17 cellular contexts compared by ENCODE assay signal in the genomic region with DNA sequence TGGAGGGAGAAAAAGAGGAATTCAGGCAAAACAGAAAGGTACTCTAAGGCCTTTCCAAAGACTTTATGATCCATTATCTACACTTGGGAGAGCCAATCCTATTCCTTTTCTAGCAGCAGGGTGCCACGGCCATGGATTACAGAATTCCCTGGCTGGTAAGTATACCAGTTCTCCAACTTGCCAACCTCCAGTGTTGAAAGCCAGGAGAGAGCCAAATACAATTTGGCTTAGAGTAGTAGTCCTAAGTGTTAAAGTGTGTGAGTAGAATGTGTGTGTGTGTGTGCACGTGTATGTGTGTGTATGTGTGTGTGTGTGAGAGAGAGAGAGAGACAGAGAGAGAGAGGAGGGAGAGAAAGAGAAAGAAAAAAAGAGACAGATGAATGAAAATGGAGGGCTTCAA. TPM values are rescaled to one million over a fixed set of nuclear protein-coding genes. Genes with fewer than 3 reads are reported as not detected.
DNase-seq lines count a peak whose midpoint lies in the region; ATAC-seq and TF ChIP-seq lines count a peak whose summit lies in the region.
"Had no signal": no experiment of that assay in that cellular context is flagged by ENCODE, and none has a peak within 500 bp of the region (broad histone marks: within the 10 kb centered on the region; RNA-seq: fewer than 3 reads in every experiment).

No MANE protein-coding gene starts in this region.

- in situ Hi-C loops in G401 (cut with HindIII; ENCODE audit: low sequenced_read_pairs), result no loop called here

- no peaks in the 10 kb centered on the region for H3K27me3 Mint-ChIP-seq in activated naive CD4-positive, alpha-beta T cell treated with anti-CD3 and anti-CD28 coated beads, Interleukin-2, amount 50 U/mL, for 24 hours

- CTCF ChIA-PET in HEK293 (lab: Yijun Ruan, JAX), result interaction anchor here (0.7 kb wide), 2 partner anchors 28 to 1583 kb away, joined by 3 read pairs; no protein-coding TSS in a partner anchor

- WGBS in heart right ventricle, 2 donors, result 46 to 71% methylated on average over 2 of the region's 2 CpGs
- WGBS in mesendoderm (ENCODE audit: extremely low coverage, insufficient coverage, low lambda C conversion rate), result no CpG with 5 or more reads among the region's 2 CpGs

- H3K18ac ChIP-seq in mesendoderm (ENCODE audit: low read length), result no peak overlapping the region

- no peak overlapping the region for H2BK120ac ChIP-seq in mesendoderm (ENCODE audit: low read depth, low read length)

- no peak overlapping the region for H3K56ac ChIP-seq in mesendoderm (ENCODE audit: low read length)

- no peak overlapping the region for H3K4me2 ChIP-seq in mesendoderm (ENCODE audit: low read length)

- H3K9ac ChIP-seq in mesendoderm (ENCODE audit: low read length), result no peak overlapping the region

- no peak overlapping the region for H2BK5ac ChIP-seq in mesendoderm (ENCODE audit: low read length)

- H3K4me1 ChIP-seq in HEK293 (ENCODE audit: control insufficient read depth, insufficient read depth, low read length) (no peaks in the 10 kb centered on the region), heart right ventricle (peaks cover 0 to 3% (median 0%) of the 10 kb centered on the region in 9 donors), mesendoderm (ENCODE audit: control insufficient read depth, low read depth, low read length) (peaks cover 1% of the 10 kb centered on the region)

- intact Hi-C loops in heart right ventricle (cut with DNase I), result no loop called here

- H3K4ac ChIP-seq in mesendoderm (ENCODE audit: low read depth, low read length), result no peak overlapping the region

- H3K27me3 ChIP-seq in heart right ventricle, result no peaks in the 10 kb centered on the region
- no peaks in the 10 kb centered on the region for H3K27me3 ChIP-seq in mesendoderm (ENCODE audit: insufficient read depth, low read length, poor library complexity)
- no peaks in the 10 kb centered on the region for H3K27me3 ChIP-seq in MG63

- DNase-seq in activated naive CD4-positive, alpha-beta T cell treated with anti-CD3 and anti-CD28 coated beads, Interleukin-2, amount 50 U/mL, for 72 hours (ENCODE audit: low spot score in 2 of 2), result no peak
- DNase-seq in heart right ventricle (peak in 1 of 2 donors; percentile 40), mesendoderm (peak; percentile 22), MG63 (no peak), NCI-H2227 (lab: John Stamatoyannopoulos, UW; ENCODE audit: unreplicated experiment) (no peak), G401 (ENCODE audit: low spot score) (no peak)
- DNase-seq: CD8-positive, alpha-beta T cell; COR-L47; DMS153; DMS79 treated with DMSO at 0.1 percent for 48 hours; EL; GDM1 had no signal

- no peak overlapping the region for H4K5ac ChIP-seq in mesendoderm (ENCODE audit: low read length)

- H3K36me3 ChIP-seq in HEK293 (ENCODE audit: control insufficient read depth in 2 of 2, insufficient read depth in 1 of 2, low read length in 2 of 2) (no peaks in the 10 kb centered on the region), heart right ventricle (no peaks in the 10 kb centered on the region), mesendoderm (ENCODE audit: control insufficient read depth, insufficient read depth, low read length) (no peaks in the 10 kb centered on the region), MG63 (no peaks in the 10 kb centered on the region)

- no peak overlapping the region for H2BK15ac ChIP-seq in mesendoderm (replicated peaks; ENCODE audit: low read depth)

- no peak overlapping the region for H2AK5ac ChIP-seq in mesendoderm (ENCODE audit: low read length)

- H3K27ac Mint-ChIP-seq in activated naive CD4-positive, alpha-beta T cell treated with anti-CD3 and anti-CD28 coated beads, Interleukin-2, amount 50 U/mL, for 24 hours, result peak overlapping the region; percentile 6
- H3K27ac Mint-ChIP-seq in activated naive CD4-positive, alpha-beta T cell treated with anti-CD3 and anti-CD28 coated beads, Interleukin-2, amount 50 U/mL, for 72 hours, result no peak overlapping the region
- H3K27ac Mint-ChIP-seq: CD14-positive monocyte; CD8-positive, alpha-beta T cell had no signal

- no peak overlapping the region for H3K23ac ChIP-seq in mesendoderm (ENCODE audit: low read length)

- no peak overlapping the region for H3K27ac ChIP-seq in HEK293 (ENCODE audit: extremely low read depth, low read depth, low read length)
- peak overlapping the region in 2 of 10 donors; percentile 11 to 27 for H3K27ac ChIP-seq in heart right ventricle
- H3K27ac ChIP-seq in mesendoderm (ENCODE audit: low read depth, low read length), result no peak overlapping the region
- H3K27ac ChIP-seq: 22Rv1 had no signal

- peaks cover under 1% of the 10 kb centered on the region for H3K4me1 Mint-ChIP-seq in activated naive CD4-positive, alpha-beta T cell treated with anti-CD3 and anti-CD28 coated beads, Interleukin-2, amount 50 U/mL, for 24 hours

- H3K79me1 ChIP-seq in mesendoderm (ENCODE audit: low read length), result no peaks in the 10 kb centered on the region

- H4K8ac ChIP-seq in mesendoderm (ENCODE audit: low read depth, low read length), result no peak overlapping the region

- TF ChIP-seq CTCF in HEK293 (tag by site-specific recombination; IDR thresholded peaks at IDR 0.05) (no peak), heart right ventricle (IDR thresholded peaks at IDR 0.05) (no peak)

- H3K9me3 Mint-ChIP-seq in activated naive CD4-positive, alpha-beta T cell treated with anti-CD3 and anti-CD28 coated beads, Interleukin-2, amount 50 U/mL, for 24 hours, result peaks cover 9% of the 10 kb centered on the region
- H3K9me3 Mint-ChIP-seq in activated naive CD4-positive, alpha-beta T cell treated with anti-CD3 and anti-CD28 coated beads, Interleukin-2, amount 50 U/mL, for 72 hours, result peaks cover 3% of the 10 kb centered on the region in 2 donors

- H3K9me3 ChIP-seq in HEK293 (ENCODE audit: control insufficient read depth, insufficient read depth, low read depth, low read length) (no peaks in the 10 kb centered on the region), heart right ventricle (peaks cover 0 to 12% (median 0%) of the 10 kb centered on the region in 11 donors), MG63 (no peaks in the 10 kb centered on the region)

- no peak overlapping the region for H3K4me3 ChIP-seq in HEK293 (ENCODE audit: low read depth, low read length)
- H3K4me3 ChIP-seq in heart right ventricle, result no peak overlapping the region
- H3K4me3 ChIP-seq in mesendoderm (ENCODE audit: low read length), result no peak overlapping the region
- no peak overlapping the region for H3K4me3 ChIP-seq in MG63

- ATAC-seq in activated naive CD4-positive, alpha-beta T cell treated with anti-CD3 and anti-CD28 coated beads, Interleukin-2, amount 50 U/mL, for 72 hours, result no peak
- ATAC-seq in heart right ventricle, result peak; percentile 84 to 98 (median 94)
- ATAC-seq: CD8-positive, alpha-beta T cell; HCT116 had no signal

- no peak overlapping the region for H3K4me3 Mint-ChIP-seq in activated naive CD4-positive, alpha-beta T cell treated with anti-CD3 and anti-CD28 coated beads, Interleukin-2, amount 50 U/mL, for 24 hours
- H3K4me3 Mint-ChIP-seq: CD14-positive monocyte; CD8-positive, alpha-beta T cell had no signal

- H3K79me2 ChIP-seq in mesendoderm (ENCODE audit: control insufficient read depth, insufficient read depth, low read length), result no peaks in the 10 kb centered on the region

- peaks cover 5% of the 10 kb centered on the region for H3K36me3 Mint-ChIP-seq in activated naive CD4-positive, alpha-beta T cell treated with anti-CD3 and anti-CD28 coated beads, Interleukin-2, amount 50 U/mL, for 24 hours
- no peaks in the 10 kb centered on the region for H3K36me3 Mint-ChIP-seq in activated naive CD4-positive, alpha-beta T cell treated with anti-CD3 and anti-CD28 coated beads, Interleukin-2, amount 50 U/mL, for 72 hours
- H3K36me3 Mint-ChIP-seq: CD14-positive monocyte had no signal

- POLR2A ChIA-PET in HEK293 (lab: Yijun Ruan, JAX), result no interaction called here

TF ChIP-seq in HEK293, 187 proteins besides CTCF, POLR2A, EP300 and RAD21 (continues in another document):
- TF ChIP-seq ZBTB49 (tag by site-specific recombination; IDR thresholded peaks at IDR 0.05; ENCODE audit: low read depth), result no peak

RNA-seq across cellular contexts. Expression of gene WDPCP, which starts 43.3 kb away (rescaled TPM):
- total RNA-seq in activated naive CD4-positive, alpha-beta T cell treated with anti-CD3 and anti-CD28 coated beads, Interleukin-2, amount 50 U/mL, for 72 hours, result 10 to 100 TPM in 1 of 2 donors, 1 to 10 TPM in 1; 8.4 to 10.1 TPM
- 10 to 100 TPM; 10.3 to 36.6 (median 23.5) TPM for total RNA-seq in heart right ventricle
- polyA plus RNA-seq in heart right ventricle, result 1 to 10 TPM; 3.7 to 3.9 TPM
- polyA plus RNA-seq in mesendoderm (2013, experiment 1 of 2), result 9.4 TPM
- 9.5 TPM for polyA plus RNA-seq in mesendoderm (2013, experiment 2 of 2)
- total RNA-seq in MG63 (2014; rRNA removed; shearing (Covaris generic); ENCODE audit: low replicate concordance), result 7.8 and 11.0 TPM in 2 replicates
- 13.8 and 15.3 TPM in 2 replicates for total RNA-seq in G401 (2014; rRNA removed; shearing (Covaris generic))

RNA-seq across cellular contexts. Expression of gene MDH1, which starts 43.7 kb away (rescaled TPM):
- 100 to 1,000 TPM; 181 to 259 TPM for total RNA-seq in activated naive CD4-positive, alpha-beta T cell treated with anti-CD3 and anti-CD28 coated beads, Interleukin-2, amount 50 U/mL, for 72 hours
- total RNA-seq in heart right ventricle, result 1,000 to 10,000 TPM; 1,047 to 1,698 (median 1,599) TPM
- 1,000 to 10,000 TPM; 1,017 to 1,192 TPM for polyA plus RNA-seq in heart right ventricle
- 202 TPM for polyA plus RNA-seq in mesendoderm (2013, experiment 1 of 2)
- polyA plus RNA-seq in mesendoderm (2013, experiment 2 of 2), result 203 TPM
- 221 and 367 TPM in 2 replicates for total RNA-seq in MG63 (2014; rRNA removed; shearing (Covaris generic); ENCODE audit: low replicate concordance)
- total RNA-seq in G401 (2014; rRNA removed; shearing (Covaris generic)), result 510 and 523 TPM in 2 replicates

Comparison
In these comparisons a context has a peak if more than half of its experiments do, and no peak if none do; other contexts are left out.
1. ATAC-seq: peak in heart right ventricle (8 of 8); none in activated naive CD4-positive, alpha-beta T cell treated with anti-CD3 and anti-CD28 coated beads, Interleukin-2, amount 50 U/mL, for 72 hours (0 of 2).